Comparison of ENCODE assay signal across 18 cellular contexts in genomic region chr6:112085666-112086065, GRCh38. TPM values are rescaled to one million over a fixed set of nuclear protein-coding genes. Genes with fewer than 3 reads are reported as not detected.
DNase-seq lines count a peak whose midpoint lies in the region; ATAC-seq and TF ChIP-seq lines count a peak whose summit lies in the region.
"Had no signal": no experiment of that assay in that cellular context is flagged by ENCODE, and none has a peak within 500 bp of the region (broad histone marks: within the 10 kb centered on the region; RNA-seq: fewer than 3 reads in every experiment).

No MANE protein-coding gene starts in this region.

- peaks cover 10 to 19% of the 10 kb centered on the region in 2 donors for H3K27me3 Mint-ChIP-seq in natural killer cell (ENCODE audit: low read depth in 2 of 2)
- H3K27me3 Mint-ChIP-seq in natural killer cell treated with Interleukin-12 subunit alpha and Interleukin-12 subunit beta and Interleukin-15 and Interleukin-18, amount 100 ng/mL, for 72 hours, result peaks cover 12 to 16% of the 10 kb centered on the region in 2 donors
- no peaks in the 10 kb centered on the region for H3K27me3 Mint-ChIP-seq in activated T-helper 1 cell treated with anti-CD3 and anti-CD28 coated beads, Interleukin-12 subunit alpha, Interleukin-12 subunit beta, Interleukin-2, Interleukin-4 antibody, amounts not matched to agents 30 ng/mL and 10 ng/mL and 1 ng/mL, durations not matched to agents 14 hours and 24 hours and 36 hours (ENCODE audit: insufficient read depth)
- no peaks in the 10 kb centered on the region for H3K27me3 Mint-ChIP-seq in endothelial cell (ENCODE audit: unreplicated experiment)
- peaks cover 0 to 4% (median 3%) of the 10 kb centered on the region in 3 donors for H3K27me3 Mint-ChIP-seq in CD14-positive monocyte (ENCODE audit: low read depth in 3 of 3)

- peak overlapping the region in 1 of 2 donors; percentile 85 for H3K4me3 ChIP-seq in right atrium auricular region

- H3K36me3 Mint-ChIP-seq in natural killer cell, result no peaks in the 10 kb centered on the region
- H3K36me3 Mint-ChIP-seq in natural killer cell treated with Interleukin-12 subunit alpha and Interleukin-12 subunit beta and Interleukin-15 and Interleukin-18, amount 100 ng/mL, for 72 hours, result no peaks in the 10 kb centered on the region
- H3K36me3 Mint-ChIP-seq in activated T-helper 1 cell treated with anti-CD3 and anti-CD28 coated beads, Interleukin-12 subunit alpha, Interleukin-12 subunit beta, Interleukin-2, Interleukin-4 antibody, amounts not matched to agents 30 ng/mL and 10 ng/mL and 1 ng/mL, durations not matched to agents 14 hours and 24 hours and 36 hours (ENCODE audit: low read depth), result peaks cover 7% of the 10 kb centered on the region
- H3K36me3 Mint-ChIP-seq in endothelial cell (ENCODE audit: low read depth, unreplicated experiment), result no peaks in the 10 kb centered on the region
- peaks cover 0 to 2% of the 10 kb centered on the region in 2 donors for H3K36me3 Mint-ChIP-seq in CD14-positive monocyte

- H3K27ac ChIP-seq in right atrium auricular region, result peak overlapping the region; percentile 84 to 88

- no peaks in the 10 kb centered on the region for H3K9me3 ChIP-seq in right atrium auricular region
- H3K9me3 ChIP-seq: esophagus squamous epithelium, SK-N-SH had no signal

- no peaks in the 10 kb centered on the region for H3K27me3 ChIP-seq in right atrium auricular region
- H3K27me3 ChIP-seq: esophagus squamous epithelium had no signal

- ATAC-seq in natural killer cell (no peak), HG03571 (IDR thresholded peaks at IDR 0.05; ENCODE audit: unreplicated experiment) (no peak)
- ATAC-seq in natural killer cell treated with Interleukin-12 subunit alpha and Interleukin-12 subunit beta and Interleukin-15 and Interleukin-18, amount 100 ng/mL, for 72 hours, result no peak
- ATAC-seq: GM12878; stimulated activated naive B cell treated with anti-CD40 and anti-IgM and Interleukin-4, amounts not matched to agents 10 μg/mL and 1 μg/mL and 100 μg/mL, for 72 hours had no signal

- H3K9me3 Mint-ChIP-seq in natural killer cell (no peaks in the 10 kb centered on the region), endothelial cell (ENCODE audit: unreplicated experiment) (no peaks in the 10 kb centered on the region), CD14-positive monocyte (no peaks in the 10 kb centered on the region)
- H3K9me3 Mint-ChIP-seq in natural killer cell treated with Interleukin-12 subunit alpha and Interleukin-12 subunit beta and Interleukin-15 and Interleukin-18, amount 100 ng/mL, for 72 hours, result no peaks in the 10 kb centered on the region
- no peaks in the 10 kb centered on the region for H3K9me3 Mint-ChIP-seq in activated T-helper 1 cell treated with anti-CD3 and anti-CD28 coated beads, Interleukin-12 subunit alpha, Interleukin-12 subunit beta, Interleukin-2, Interleukin-4 antibody, amounts not matched to agents 30 ng/mL and 10 ng/mL and 1 ng/mL, durations not matched to agents 14 hours and 24 hours and 36 hours
- H3K9me3 Mint-ChIP-seq: activated naive CD4-positive, alpha-beta T cell treated with anti-CD3 and anti-CD28 coated beads, Interleukin-2, amount 10 ng/mL, durations not matched to agents 7 days and 5 days; stimulated activated naive B cell treated with anti-CD40 and anti-IgM and Interleukin-4, amounts not matched to agents 10 μg/mL and 1 μg/mL and 100 μg/mL, for 72 hours had no signal

- TF ChIP-seq CTCF in natural killer cell (IDR thresholded peaks at IDR 0.05) (no peak), right atrium auricular region (IDR thresholded peaks at IDR 0.05) (no peak), endothelial cell (IDR thresholded peaks at IDR 0.05; ENCODE audit: unreplicated experiment) (no peak), CD14-positive monocyte (IDR thresholded peaks at IDR 0.05) (no peak)

- no peak for DNase-seq in natural killer cell
- no peak for DNase-seq in natural killer cell treated with Interleukin-12 subunit alpha and Interleukin-12 subunit beta and Interleukin-15 and Interleukin-18, amount 100 ng/mL, for 72 hours (ENCODE audit: low spot score)
- DNase-seq in activated T-helper 1 cell treated with anti-CD3 and anti-CD28 coated beads, Interleukin-12 subunit alpha, Interleukin-12 subunit beta, Interleukin-2, Interleukin-4 antibody, amounts not matched to agents 30 ng/mL and 10 ng/mL and 1 ng/mL, durations not matched to agents 14 hours and 24 hours and 36 hours (ENCODE audit: low spot score), result no peak
- no peak for DNase-seq in right atrium auricular region (ENCODE audit: low spot score)
- no peak for DNase-seq in endothelial cell (ENCODE audit: low spot score)
- no peak for DNase-seq in CD14-positive monocyte (ENCODE audit: low spot score)
- no peak for DNase-seq in foreskin melanocyte
- DNase-seq: activated CD4-positive, alpha-beta T cell treated with anti-CD3 and anti-CD28 coated beads for 1 hour; activated naive CD4-positive, alpha-beta T cell treated with anti-CD3 and anti-CD28 coated beads, Interleukin-2, amount 10 ng/mL, durations not matched to agents 7 days and 5 days; AML-193; esophagus squamous epithelium; MM.1S; retina; SK-N-SH; stimulated activated CD4-positive, alpha-beta T cell treated with anti-CD3 and anti-CD28 coated beads, Interleukin-4, amount 100 ng/mL, for 4 hours; stimulated activated naive B cell treated with anti-CD40 and anti-IgM and Interleukin-4, amounts not matched to agents 10 μg/mL and 1 μg/mL and 100 μg/mL, for 72 hours had no signal

- H3K4me1 ChIP-seq in right atrium auricular region, result peaks cover 0 to 21% of the 10 kb centered on the region in 2 donors

- peak overlapping the region in 1 of 2 donors; percentile 38 for H3K27ac Mint-ChIP-seq in natural killer cell
- no peak overlapping the region for H3K27ac Mint-ChIP-seq in natural killer cell treated with Interleukin-12 subunit alpha and Interleukin-12 subunit beta and Interleukin-15 and Interleukin-18, amount 100 ng/mL, for 72 hours
- no peak overlapping the region for H3K27ac Mint-ChIP-seq in activated T-helper 1 cell treated with anti-CD3 and anti-CD28 coated beads, Interleukin-12 subunit alpha, Interleukin-12 subunit beta, Interleukin-2, Interleukin-4 antibody, amounts not matched to agents 30 ng/mL and 10 ng/mL and 1 ng/mL, durations not matched to agents 14 hours and 24 hours and 36 hours
- no peak overlapping the region for H3K27ac Mint-ChIP-seq in endothelial cell (ENCODE audit: unreplicated experiment)
- no peak overlapping the region for H3K27ac Mint-ChIP-seq in CD14-positive monocyte
- H3K27ac Mint-ChIP-seq: activated naive CD4-positive, alpha-beta T cell treated with anti-CD3 and anti-CD28 coated beads, Interleukin-2, amount 10 ng/mL, durations not matched to agents 7 days and 5 days; stimulated activated naive B cell treated with anti-CD40 and anti-IgM and Interleukin-4, amounts not matched to agents 10 μg/mL and 1 μg/mL and 100 μg/mL, for 72 hours had no signal

- H3K4me3 Mint-ChIP-seq in natural killer cell (peak overlapping the region; percentile 3), endothelial cell (ENCODE audit: unreplicated experiment) (no peak overlapping the region), CD14-positive monocyte (no peak overlapping the region)
- no peak overlapping the region for H3K4me3 Mint-ChIP-seq in natural killer cell treated with Interleukin-12 subunit alpha and Interleukin-12 subunit beta and Interleukin-15 and Interleukin-18, amount 100 ng/mL, for 72 hours
- peak overlapping the region; percentile 57 for H3K4me3 Mint-ChIP-seq in activated T-helper 1 cell treated with anti-CD3 and anti-CD28 coated beads, Interleukin-12 subunit alpha, Interleukin-12 subunit beta, Interleukin-2, Interleukin-4 antibody, amounts not matched to agents 30 ng/mL and 10 ng/mL and 1 ng/mL, durations not matched to agents 14 hours and 24 hours and 36 hours
- H3K4me3 Mint-ChIP-seq: activated naive CD4-positive, alpha-beta T cell treated with anti-CD3 and anti-CD28 coated beads, Interleukin-2, amount 10 ng/mL, durations not matched to agents 7 days and 5 days; stimulated activated naive B cell treated with anti-CD40 and anti-IgM and Interleukin-4, amounts not matched to agents 10 μg/mL and 1 μg/mL and 100 μg/mL, for 72 hours had no signal

- peaks cover 21% of the 10 kb centered on the region for H3K36me3 ChIP-seq in right atrium auricular region

- intact Hi-C loops in natural killer cell (cut with micrococcal nuclease) (loop anchor here (2.0 to 5.0 kb wide), 3 partner anchors 77 to 603 kb away; partner anchors contain the start of genes FYN and REV3L), CD14-positive monocyte (cut with micrococcal nuclease) (loop anchor here (5.0 to 10.0 kb wide), 2 partner anchors 77 to 79 kb away; no protein-coding TSS in a partner anchor)
- intact Hi-C loops in activated T-helper 1 cell treated with anti-CD3 and anti-CD28 coated beads, Interleukin-12 subunit alpha, Interleukin-12 subunit beta, Interleukin-2, Interleukin-4 antibody, amounts not matched to agents 30 ng/mL and 10 ng/mL and 1 ng/mL, durations not matched to agents 14 hours and 24 hours and 36 hours (cut with micrococcal nuclease), result loop anchor here (2.0 to 10.0 kb wide), 6 partner anchors 43 to 1771 kb away; partner anchors contain the start of genes AMD1, CDK19 and MARCKS

- H3K4me1 Mint-ChIP-seq in natural killer cell (peaks cover 0 to 5% of the 10 kb centered on the region in 2 donors), endothelial cell (ENCODE audit: unreplicated experiment) (peaks cover 2% of the 10 kb centered on the region), CD14-positive monocyte (peaks cover 4% of the 10 kb centered on the region)
- H3K4me1 Mint-ChIP-seq in natural killer cell treated with Interleukin-12 subunit alpha and Interleukin-12 subunit beta and Interleukin-15 and Interleukin-18, amount 100 ng/mL, for 72 hours (ENCODE audit: low read depth in 2 of 2), result peaks cover 2 to 9% of the 10 kb centered on the region in 2 donors
- H3K4me1 Mint-ChIP-seq in activated T-helper 1 cell treated with anti-CD3 and anti-CD28 coated beads, Interleukin-12 subunit alpha, Interleukin-12 subunit beta, Interleukin-2, Interleukin-4 antibody, amounts not matched to agents 30 ng/mL and 10 ng/mL and 1 ng/mL, durations not matched to agents 14 hours and 24 hours and 36 hours (ENCODE audit: low read depth), result no peaks in the 10 kb centered on the region

RNA-seq across cellular contexts. Expression of gene TUBE1, which starts 1.6 kb away (rescaled TPM):
- 10 to 100 TPM; 15.6 to 31.2 (median 23.7) TPM for total RNA-seq in natural killer cell
- 10 to 100 TPM; 26.4 to 28.4 TPM for total RNA-seq in natural killer cell treated with Interleukin-12 subunit alpha and Interleukin-12 subunit beta and Interleukin-15 and Interleukin-18, amount 100 ng/mL, for 72 hours
- total RNA-seq in activated T-helper 1 cell treated with anti-CD3 and anti-CD28 coated beads, Interleukin-12 subunit alpha, Interleukin-12 subunit beta, Interleukin-2, Interleukin-4 antibody, amounts not matched to agents 30 ng/mL and 10 ng/mL and 1 ng/mL, durations not matched to agents 14 hours and 24 hours and 36 hours, result 24.4 and 26.2 TPM in 2 replicates
- total RNA-seq in right atrium auricular region, result 10 to 100 TPM; 19.0 to 32.3 TPM
- total RNA-seq in endothelial cell (ENCODE audit: unreplicated experiment), result 13.7 TPM
- 1 to 10 TPM; 2.1 to 2.7 TPM for polyA plus RNA-seq in CD14-positive monocyte

RNA-seq across cellular contexts. Expression of gene FAM229B, which starts 1.7 kb away (rescaled TPM):
- total RNA-seq in natural killer cell (1 to 10 TPM in 1 of 3 donors, under 1 TPM in 2; 0.97 to 1.1 (median 0.99) TPM), right atrium auricular region (10 to 100 TPM; 28.7 to 44.9 TPM), endothelial cell (ENCODE audit: unreplicated experiment) (20.9 TPM)
- total RNA-seq in natural killer cell treated with Interleukin-12 subunit alpha and Interleukin-12 subunit beta and Interleukin-15 and Interleukin-18, amount 100 ng/mL, for 72 hours, result 1 to 10 TPM; 2.7 to 5.3 TPM
- total RNA-seq in activated T-helper 1 cell treated with anti-CD3 and anti-CD28 coated beads, Interleukin-12 subunit alpha, Interleukin-12 subunit beta, Interleukin-2, Interleukin-4 antibody, amounts not matched to agents 30 ng/mL and 10 ng/mL and 1 ng/mL, durations not matched to agents 14 hours and 24 hours and 36 hours, result 1.1 and 2.2 TPM in 2 replicates
- polyA plus RNA-seq in CD14-positive monocyte, result under 1 TPM in 1 of 2 donors, not detected in 1; 0.64 TPM

RNA-seq across cellular contexts. Expression of gene CCN6, which starts 31.8 kb away (rescaled TPM):
- total RNA-seq in natural killer cell (not detected), right atrium auricular region (not detected), endothelial cell (ENCODE audit: unreplicated experiment) (not detected)
- not detected for total RNA-seq in natural killer cell treated with Interleukin-12 subunit alpha and Interleukin-12 subunit beta and Interleukin-15 and Interleukin-18, amount 100 ng/mL, for 72 hours
- total RNA-seq in activated T-helper 1 cell treated with anti-CD3 and anti-CD28 coated beads, Interleukin-12 subunit alpha, Interleukin-12 subunit beta, Interleukin-2, Interleukin-4 antibody, amounts not matched to agents 30 ng/mL and 10 ng/mL and 1 ng/mL, durations not matched to agents 14 hours and 24 hours and 36 hours, result 0.17 TPM in 1 of 2 replicates, not detected in the other
- polyA plus RNA-seq in CD14-positive monocyte, result not detected
- total RNA-seq: GM12878 had no signal
- polyA plus RNA-seq: SK-N-SH had no signal

Comparison
In these comparisons a context has a peak if more than half of its experiments do, and no peak if none do; other contexts are left out.
1. H3K4me3 Mint-ChIP-seq: peak in natural killer cell (single experiment) and activated T-helper 1 cell treated with anti-CD3 and anti-CD28 coated beads, Interleukin-12 subunit alpha, Interleukin-12 subunit beta, Interleukin-2, Interleukin-4 antibody, amounts not matched to agents 30 ng/mL and 10 ng/mL and 1 ng/mL, durations not matched to agents 14 hours and 24 hours and 36 hours (single experiment); none in natural killer cell treated with Interleukin-12 subunit alpha and Interleukin-12 subunit beta and Interleukin-15 and Interleukin-18, amount 100 ng/mL, for 72 hours (single experiment), endothelial cell (single experiment) and CD14-positive monocyte (0 of 2).